1 cellular context compared by ENCODE assay signal in genomic region chr7:50657341-50657873, GRCh38.
TF ChIP-seq lines count a peak whose summit lies in the region.

No MANE protein-coding gene starts in this region.

TF ChIP-seq in GM23338, 12 proteins besides CTCF, POLR2A, EP300 and RAD21 (continued from another document):
- TF ChIP-seq ZNF462 (CRISPR knock-in tag; IDR thresholded peaks at IDR 0.05): no peak
- TF ChIP-seq CREB1 (CRISPR knock-in tag; IDR thresholded peaks at IDR 0.05; ENCODE audit: low read depth): no peak
- TF ChIP-seq NANOG (IDR thresholded peaks at IDR 0.05; ENCODE audit: borderline replicate concordance): no peak
- TF ChIP-seq STAT1 (IDR thresholded peaks at IDR 0.05; ENCODE audit: unreplicated experiment): no peak
